Comparison of ENCODE assay signal across 27 cellular contexts in the genomic region with DNA sequence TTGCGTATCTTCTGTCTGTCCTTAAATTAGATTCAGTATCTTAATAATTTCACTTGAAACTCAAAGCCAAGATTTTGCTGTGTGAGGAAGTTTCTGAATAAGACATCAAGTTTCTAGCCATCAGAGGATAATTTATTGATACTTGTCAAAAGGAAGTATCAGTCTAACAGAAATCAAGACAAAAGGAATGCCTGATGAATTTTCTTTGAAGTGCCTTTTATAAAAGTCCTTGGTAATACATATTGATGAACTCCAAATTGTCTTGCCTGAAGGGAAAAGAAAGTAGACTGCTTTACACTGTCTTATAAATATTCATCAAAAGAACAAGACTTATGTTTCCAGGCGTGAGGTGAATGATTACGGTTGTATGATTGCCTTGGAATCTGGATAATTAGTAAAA.
"Had no signal": no experiment of that assay in that cellular context is flagged by ENCODE, and none has a peak within 500 bp of the region (broad histone marks: within the 10 kb centered on the region; RNA-seq: fewer than 3 reads in every experiment).

No MANE protein-coding gene starts in this region.

- H3K9me3 ChIP-seq: neutrophil, pancreas, prostate gland, right lobe of liver, sigmoid colon, suprapubic skin, testis, tibial artery, transverse colon, upper lobe of right lung, uterus had no signal

- DNase-seq: naive B cell; naive thymus-derived CD8-positive, alpha-beta T cell; nephron progenitor cell; nucleus accumbens; pancreas; right cardiac atrium; right lobe of liver; sigmoid colon; small intestine; stimulated activated CD4-positive, alpha-beta T cell treated with anti-CD3 and anti-CD28 coated beads, Interleukin-15, amount 100 ng/mL, for 24 hours; stimulated activated CD4-positive, alpha-beta T cell treated with anti-CD3 and anti-CD28 coated beads, Interleukin-2, amount 100 ng/mL, for 24 hours; stimulated activated CD4-positive, alpha-beta T cell treated with anti-CD3 and anti-CD28 coated beads, Interleukin-2, amount 100 ng/mL, for 48 hours; stimulated activated CD4-positive, alpha-beta T cell treated with anti-CD3 and anti-CD28 coated beads, Interleukin-4, amount 100 ng/mL, for 24 hours; stimulated activated naive CD4-positive, alpha-beta T cell; stimulated activated naive CD8-positive, alpha-beta T cell treated with anti-CD3 and anti-CD28 coated beads, Interleukin-15, amount 100 ng/mL, for 72 hours; stimulated activated naive CD8-positive, alpha-beta T cell treated with anti-CD3 and anti-CD28 coated beads, Interleukin-15, Interleukin-2, amounts not matched to agents 100 U/mL and 50 U/mL, for 24 hours; substantia nigra; testis; tibial artery; transverse colon; upper lobe of right lung; uterus had no signal

- H3K27me3 ChIP-seq: neutrophil, pancreas, right lobe of liver, sigmoid colon, suprapubic skin, testis, tibial artery, transverse colon, upper lobe of right lung, uterus had no signal

- H3K36me3 ChIP-seq: neutrophil, pancreas, prostate gland, right lobe of liver, sigmoid colon, suprapubic skin, tibial artery, transverse colon, upper lobe of right lung, uterus had no signal

- ATAC-seq: naive thymus-derived CD8-positive, alpha-beta T cell; natural killer cell treated with Interleukin-12 subunit alpha and Interleukin-12 subunit beta and Interleukin-15 and Interleukin-18, amount 100 ng/mL, for 72 hours; pancreas; right cardiac atrium; right lobe of liver; stimulated activated memory B cell treated with anti-CD40 and anti-IgM and Interleukin-4, amounts not matched to agents 10 μg/mL and 1 μg/mL and 100 μg/mL, for 72 hours; stimulated activated naive CD8-positive, alpha-beta T cell treated with anti-CD3 and anti-CD28 coated beads, Interleukin-15, amount 100 ng/mL, for 72 hours; stimulated activated naive CD8-positive, alpha-beta T cell treated with anti-CD3 and anti-CD28 coated beads, Interleukin-15, Interleukin-2, amounts not matched to agents 100 U/mL and 50 U/mL, for 24 hours; upper lobe of right lung had no signal

- H3K4me3 ChIP-seq: pancreas, prostate gland, right lobe of liver, sigmoid colon, suprapubic skin, testis, tibial artery, transverse colon, upper lobe of right lung, uterus had no signal

- H3K27ac ChIP-seq: neutrophil, pancreas, prostate gland, right lobe of liver, sigmoid colon, suprapubic skin, testis, tibial artery, transverse colon, upper lobe of right lung, uterus had no signal
